Comparison of ENCODE assay signal across 34 cellular contexts in the genomic region with DNA sequence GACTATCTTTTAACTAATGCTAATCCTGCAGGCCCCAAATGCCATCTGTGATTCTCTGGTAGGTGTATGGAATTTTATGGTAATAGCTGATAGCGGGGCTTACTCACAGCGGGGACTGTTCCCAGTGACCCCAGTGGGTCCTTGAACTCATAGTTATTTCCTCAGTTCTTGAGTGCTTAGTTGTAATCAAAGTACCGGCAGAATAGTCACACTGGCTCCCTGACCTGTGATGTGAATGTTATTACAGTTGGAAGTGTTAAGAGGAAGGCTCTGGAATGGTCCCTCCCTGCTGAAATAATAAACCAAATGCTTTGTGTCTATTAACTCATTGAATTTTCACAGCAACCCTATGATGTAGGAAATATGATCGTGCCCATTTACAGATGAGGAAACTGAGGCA.
"Had no signal": no experiment of that assay in that cellular context is flagged by ENCODE, and none has a peak within 500 bp of the region (broad histone marks: within the 10 kb centered on the region; RNA-seq: fewer than 3 reads in every experiment).

No MANE protein-coding gene starts in this region.

- H3K36me3 ChIP-seq: MG63 had no signal

- H3K27me3 ChIP-seq: MG63 had no signal

- DNase-seq: Karpas-422, Kasumi-1, MG63, MM.1S, MV-4-11, NCI-H1048, NCI-H1092, NCI-H1092 treated with DMSO at 0.1 percent for 48 hours, NCI-H1105, NCI-H1105 treated with DMSO at 0.1 percent for 48 hours, NCI-H1417, NCI-H1417 treated with DMSO at 0.1 percent for 48 hours, NCI-H1436, NCI-H1436 treated with DMSO at 0.1 percent for 48 hours, NCI-H146, NCI-H1694, NCI-H1694 treated with DMSO at 0.1 percent for 48 hours, NCI-H187, NCI-H187 treated with DMSO at 0.1 percent for 48 hours, NCI-H1930, NCI-H2029, NCI-H2029 treated with DMSO at 0.1 percent for 48 hours, NCI-H2081, NCI-H2081 treated with DMSO at 0.1 percent for 48 hours, NCI-H2107, NCI-H2171, NCI-H2171 treated with DMSO at 0.1 percent for 48 hours, NCI-H2227 treated with DMSO at 0.1 percent for 48 hours, NCI-H226, NCI-H345, NCI-H446, NCI-H446 treated with DMSO at 0.1 percent for 48 hours, NCI-H510A had no signal

- H3K9ac ChIP-seq: KMS-11 had no signal

- H3K4me3 ChIP-seq: MG63 had no signal

- H3K4me2 ChIP-seq: KMS-11 had no signal

- H3K9me3 ChIP-seq: MG63 had no signal

- H3K27ac ChIP-seq: KMS-11 had no signal
